8 cellular contexts compared by ENCODE assay signal in the genomic region with DNA sequence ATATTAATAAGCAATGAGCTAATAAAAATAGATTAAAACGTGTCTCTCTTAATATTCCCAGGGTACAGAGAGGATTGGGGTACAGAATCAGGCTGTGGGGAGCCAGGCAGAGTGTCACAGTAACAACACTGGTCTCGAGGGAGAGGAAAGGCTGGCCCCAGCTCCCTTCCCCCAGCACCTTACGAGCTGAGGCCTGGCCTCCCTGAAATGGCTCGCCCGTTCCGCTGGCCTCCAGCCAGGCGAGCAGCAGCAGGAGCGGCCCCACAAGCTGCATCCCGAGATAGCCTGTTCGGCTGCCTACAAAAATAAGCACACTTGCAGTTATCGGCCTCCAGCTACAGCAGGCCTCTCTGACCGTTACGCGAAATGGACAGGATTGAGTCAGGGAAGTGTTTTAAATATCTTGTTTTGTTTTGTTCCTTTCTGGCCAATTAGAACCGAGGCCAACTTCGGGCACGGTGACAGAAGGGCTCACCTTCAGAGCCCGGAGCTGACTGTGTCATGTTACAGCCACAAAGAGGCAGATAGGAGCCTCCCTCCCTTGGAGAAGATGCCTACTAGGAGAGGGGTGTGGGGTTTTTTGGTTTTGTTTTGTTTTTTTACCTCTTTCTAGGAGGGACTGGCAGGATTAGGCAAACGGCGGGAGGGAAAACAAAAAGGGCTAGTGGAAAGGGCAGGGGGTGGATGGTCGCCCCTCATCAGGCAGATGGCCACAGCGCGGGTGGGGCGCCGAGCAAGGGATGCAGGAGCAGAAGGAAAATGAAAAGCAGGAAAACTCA. TPM values are rescaled to one million over a fixed set of nuclear protein-coding genes. Genes with fewer than 3 reads are reported as not detected.
DNase-seq lines count a peak whose midpoint lies in the region; ATAC-seq and TF ChIP-seq lines count a peak whose summit lies in the region.

No MANE protein-coding gene starts in this region.

- H3K9me3 ChIP-seq in right atrium auricular region: no peaks in the 10 kb centered on the region

- in situ Hi-C loops in GM18951 (cut with MboI; ENCODE audit: low sequenced_read_pairs, unreplicated experiment): no loop called here

- TF ChIP-seq CTCF in 22Rv1 (IDR thresholded peaks at IDR 0.05): no peak
- TF ChIP-seq CTCF in right atrium auricular region (IDR thresholded peaks at IDR 0.05): no peak

- no peaks in the 10 kb centered on the region for H3K27me3 ChIP-seq in right atrium auricular region

- no peak for ATAC-seq in HG02642 (IDR thresholded peaks at IDR 0.05; ENCODE audit: poor library complexity, unreplicated experiment)
- ATAC-seq in GM18517 (IDR thresholded peaks at IDR 0.05; ENCODE audit: unreplicated experiment): no peak

- no peaks in the 10 kb centered on the region for H3K36me3 ChIP-seq in right atrium auricular region

- DNase-seq in NCI-H226 (peak; percentile 96), right atrium auricular region (ENCODE audit: low spot score) (peak; percentile 94), pons (ENCODE audit: low spot score) (peak; percentile 78)

- H3K4me1 ChIP-seq in right atrium auricular region: peaks cover 0 to 68% of the 10 kb centered on the region in 2 donors

- H3K27ac ChIP-seq in 22Rv1: peak overlapping the region; percentile 100
- peak overlapping the region; percentile 100 for H3K27ac ChIP-seq in angular gyrus (ENCODE audit: low read depth, low read length)
- peak overlapping the region; percentile 97 to 99 for H3K27ac ChIP-seq in right atrium auricular region

- TF ChIP-seq POLR2A in GM18951 (IDR thresholded peaks at IDR 0.05; ENCODE audit: extremely low read depth, insufficient read depth, insufficient read length): peak; percentile 41

- H3K4me3 ChIP-seq in right atrium auricular region: peak overlapping the region; percentile 6 to 29

RNA-seq across cellular contexts. Expression of a gene that starts 4.2 kb away (rescaled TPM):
- 10 to 100 TPM; 22.0 to 35.3 TPM for total RNA-seq in right atrium auricular region
